ENCODE assay signal across 8 cellular contexts in the genomic region with DNA sequence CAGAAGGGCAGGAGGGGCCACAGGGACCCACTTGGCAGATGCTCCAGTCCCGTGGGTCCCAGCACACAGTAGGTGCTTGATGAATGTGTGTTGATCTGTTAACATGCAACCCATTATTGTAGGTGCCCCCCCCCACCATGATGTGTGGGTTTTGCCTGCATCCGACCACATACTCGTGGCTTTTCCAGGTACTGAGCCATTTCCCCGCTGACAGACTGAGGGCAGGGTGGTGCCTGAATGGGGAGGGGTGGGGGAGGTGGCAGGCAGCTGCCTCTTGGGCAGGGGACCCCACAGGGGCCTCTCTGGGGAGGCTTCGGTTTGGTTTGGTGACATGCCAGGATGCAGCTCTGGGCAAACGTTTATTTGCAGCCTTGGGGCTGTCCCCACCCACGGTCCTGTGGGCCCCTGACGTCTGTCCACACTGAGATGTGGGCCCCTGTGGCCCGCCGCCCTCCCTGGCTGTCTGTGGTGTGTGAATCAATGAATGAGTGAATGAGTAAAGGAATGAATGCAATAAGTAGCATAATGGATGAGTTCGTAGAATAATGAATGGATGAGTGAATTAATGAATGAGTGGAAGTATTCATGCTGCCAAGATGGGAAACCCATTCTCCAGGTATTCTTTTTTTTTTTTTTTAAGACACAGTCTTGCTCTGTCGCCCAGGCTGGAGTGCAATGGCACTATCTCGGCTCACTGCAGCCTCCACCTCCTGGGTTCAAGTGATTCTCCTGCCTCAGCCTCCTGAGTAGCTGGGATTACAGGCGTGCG. TPM values are rescaled to one million over a fixed set of nuclear protein-coding genes. Genes with fewer than 3 reads are reported as not detected.
DNase-seq lines count a peak whose midpoint lies in the region; ATAC-seq, FAIRE-seq and TF ChIP-seq lines count a peak whose summit lies in the region.

No MANE protein-coding gene starts in this region.

- peak; percentile 64 for FAIRE-seq in GM12891 (lab: Jason Lieb, UNC)

- in situ Hi-C loops in ACHN (cut with HindIII; ENCODE audit: low pct_ligation_motif_present, low pct_unique_long_range_greater_than_20kb, low sequenced_read_pairs): no loop called here

- DNase-seq in GM12891 (ENCODE audit: insufficient read length, low spot score): no peak
- peak; percentile 47 for DNase-seq in NAMALWA (ENCODE audit: low spot score)
- peak; percentile 76 for DNase-seq in activated T-helper 1 cell treated with Interleukin-2 at 50 U/mL for 16 hours (ENCODE audit: low read depth)
- peak; percentile 50 for DNase-seq in islet precursor cell
- peak; percentile 97 to 98 for DNase-seq in stimulated activated CD8-positive, alpha-beta memory T cell treated with anti-CD3 and anti-CD28 coated beads, Interleukin-15, amount 100 ng/mL, for 48 hours (ENCODE audit: low read depth in 2 of 2)
- no peak for DNase-seq in NCI-H82 treated with DMSO at 0.1 percent for 48 hours (lab: John Stamatoyannopoulos, UW; ENCODE audit: unreplicated experiment)
- DNase-seq in ACHN: no peak

- ATAC-seq in HG03039 (IDR thresholded peaks at IDR 0.05; ENCODE audit: unreplicated experiment): no peak

- TF ChIP-seq POLR2A in GM12891 (IDR thresholded peaks at IDR 0.05; ENCODE audit: low read depth, low read length): no peak

TF ChIP-seq in GM12891, 5 proteins besides CTCF, POLR2A, EP300 and RAD21:
- TF ChIP-seq POU2F2 (IDR thresholded peaks at IDR 0.05; ENCODE audit: low read depth, low read length) (peak; percentile 81), PAX5 (IDR thresholded peaks at IDR 0.05; ENCODE audit: insufficient read depth, low read length, severe bottlenecking) (no peak), SPI1 (IDR thresholded peaks at IDR 0.05; ENCODE audit: low read depth, low read length) (no peak), TAF1 (IDR thresholded peaks at IDR 0.05; ENCODE audit: low read depth, low read length) (no peak), POLR2AphosphoS5 (IDR thresholded peaks at IDR 0.05; ENCODE audit: low read depth, low read length) (no peak)

RNA-seq across cellular contexts. Expression of a gene that starts 9.0 kb away (rescaled TPM):
- 50.9 TPM for polyA plus RNA-seq in GM12891 (2012; ENCODE audit: low read depth, missing spikeins)

RNA-seq across cellular contexts. Expression of a gene that starts 16.2 kb away (rescaled TPM):
- 0.85 TPM for polyA plus RNA-seq in GM12891 (2012; ENCODE audit: low read depth, missing spikeins)

RNA-seq across cellular contexts. Expression of a gene that starts 32.4 kb away (rescaled TPM):
- polyA plus RNA-seq in GM12891 (2012; ENCODE audit: low read depth, missing spikeins): 202 TPM

RNA-seq across cellular contexts. Expression of a gene that starts 50.0 kb away (rescaled TPM):
- 22.1 TPM for polyA plus RNA-seq in GM12891 (2012; ENCODE audit: low read depth, missing spikeins)

Comparison
In these comparisons a context has a peak if more than half of its experiments do, and no peak if none do; other contexts are left out.
1. DNase-seq: peak in NAMALWA (single experiment), activated T-helper 1 cell treated with Interleukin-2 at 50 U/mL for 16 hours (single experiment), islet precursor cell (single experiment) and stimulated activated CD8-positive, alpha-beta memory T cell treated with anti-CD3 and anti-CD28 coated beads, Interleukin-15, amount 100 ng/mL, for 48 hours (2 of 2); none in GM12891 (single experiment), NCI-H82 treated with DMSO at 0.1 percent for 48 hours (single experiment) and ACHN (single experiment).